1 cellular context compared by ENCODE assay signal in genomic region chr7:47942132-47942531, GRCh38.
TF ChIP-seq lines count a peak whose summit lies in the region.

No MANE protein-coding gene starts in this region.

TF ChIP-seq in IMR-90, 13 proteins besides CTCF, POLR2A, EP300 and RAD21:
- TF ChIP-seq SMC3 (IDR thresholded peaks at IDR 0.05; ENCODE audit: low read depth, low read length) (no peak), MAFK (IDR thresholded peaks at IDR 0.05; ENCODE audit: low read depth, low read length) (no peak), CEBPB (IDR thresholded peaks at IDR 0.05; ENCODE audit: low read depth, low read length) (no peak), NFE2L2 (IDR thresholded peaks at IDR 0.05; ENCODE audit: low read depth, low read length) (no peak), CHD1 (IDR thresholded peaks at IDR 0.05; ENCODE audit: low read depth, low read length) (no peak), MXI1 (IDR thresholded peaks at IDR 0.05; ENCODE audit: borderline replicate concordance, low read depth, low read length) (no peak), RFX5 (IDR thresholded peaks at IDR 0.05; ENCODE audit: low read depth, low read length) (no peak), MAZ (IDR thresholded peaks at IDR 0.05; ENCODE audit: borderline replicate concordance, low read depth, low read length) (no peak), ELK1 (IDR thresholded peaks at IDR 0.05; ENCODE audit: borderline replicate concordance, low read depth, low read length) (no peak), USF2 (IDR thresholded peaks at IDR 0.05; ENCODE audit: low read depth, low read length) (no peak), BHLHE40 (IDR thresholded peaks at IDR 0.05; ENCODE audit: low read depth, low read length) (no peak), RCOR1 (IDR thresholded peaks at IDR 0.05; ENCODE audit: insufficient replicate concordance, low read length) (no peak), FOS (IDR thresholded peaks at IDR 0.05; ENCODE audit: low read depth, low read length) (no peak)
